8 cellular contexts compared by ENCODE assay signal in genomic region chr5:55232985-55233928, GRCh38. TPM values are rescaled to one million over a fixed set of nuclear protein-coding genes. Genes with fewer than 3 reads are reported as not detected.
DNase-seq lines count a peak whose midpoint lies in the region; ATAC-seq and TF ChIP-seq lines count a peak whose summit lies in the region.

Gene CCNO, minus strand, starts transcription at chr5:55233608. Its CDS starts 85 bp downstream, at chr5:55233523.

- H3K27me3 ChIP-seq in GM06990 (replicated peaks; ENCODE audit: control insufficient read depth, insufficient read depth, low read length) (peaks cover under 1% of the 10 kb centered on the region; the same call in 1 of the 2 replicates), mammary epithelial cell (ENCODE audit: insufficient read depth, low read length) (no peaks in the 10 kb centered on the region), skeletal muscle tissue (ENCODE audit: control insufficient read depth in 3 of 3, insufficient read depth in 3 of 3, low read length in 3 of 3) (peaks cover 68 to 86% (median 79%) of the 10 kb centered on the region in 3 donors)

- peak; percentile 76 for ATAC-seq in HG02642 (IDR thresholded peaks at IDR 0.05; ENCODE audit: poor library complexity, unreplicated experiment)

- peak within 1 kb of the TSS; percentile 95 for H2AFZ ChIP-seq in mammary epithelial cell (ENCODE audit: low read depth, low read length)

- peak within 1 kb of the TSS; percentile 87 for H3K4me2 ChIP-seq in mammary epithelial cell (ENCODE audit: insufficient read depth, low read depth, low read length)

- H3K79me2 ChIP-seq in mammary epithelial cell (ENCODE audit: insufficient read depth, low read length): no peaks in the 10 kb centered on the region

- peaks cover 14% of the 10 kb centered on the region for H3K4me1 ChIP-seq in mammary epithelial cell (ENCODE audit: insufficient read depth, low read length)
- H3K4me1 ChIP-seq in skeletal muscle tissue (ENCODE audit: control insufficient read depth in 3 of 3, insufficient read depth in 3 of 3, low read length in 3 of 3): peaks cover 35 to 41% (median 39%) of the 10 kb centered on the region in 3 donors

- TF ChIP-seq CTCF in GM06990 (IDR thresholded peaks at IDR 0.05; ENCODE audit: insufficient read depth, low read length, poor library complexity, severe bottlenecking): no peak
- TF ChIP-seq CTCF in mammary epithelial cell (conservative IDR thresholded peaks at IDR 0.05 in 1 of 2, IDR thresholded peaks at IDR 0.05 in 1 of 2; ENCODE audit: extremely low read depth in 1 of 2, insufficient read depth in 1 of 2, low read depth in 1 of 2, low read length in 2 of 2): peak in 1 of 2 donors; percentile 31

- CTCF ChIA-PET in mammary epithelial cell (lab: Charles Lee; ENCODE audit: low non-redundant PET): no interaction called here

- intact Hi-C loops in mammary epithelial cell (cut with micrococcal nuclease): loop anchor here (1.0 to 10.0 kb wide), 5 partner anchors 44 to 692 kb away; partner anchors contain the start of genes DHX29 and MTREX

- H3K9ac ChIP-seq in mammary epithelial cell (ENCODE audit: insufficient read depth, low read length) (peak within 1 kb of the TSS; percentile 29), skeletal muscle tissue (ENCODE audit: low read depth in 1 of 3, low read length in 3 of 3) (peak within 1 kb of the TSS; percentile 20 to 57 (median 52))

- H3K9me3 ChIP-seq in mammary epithelial cell (replicated peaks; ENCODE audit: insufficient read depth, low read length) (no peaks in the 10 kb centered on the region), skeletal muscle tissue (ENCODE audit: control insufficient read depth in 3 of 3, low read length in 3 of 3) (no peaks in the 10 kb centered on the region)

- H3K4me3 ChIP-seq in GM06990 (replicated peaks; ENCODE audit: low read depth, low read length) (peak within 1 kb of the TSS; percentile 56), mammary epithelial cell (replicated peaks in 1 of 3; ENCODE audit: insufficient read depth in 1 of 3, low read depth in 2 of 3, low read length in 3 of 3) (peak within 1 kb of the TSS; percentile 63 to 79 (median 74)), skeletal muscle tissue (ENCODE audit: low read length in 3 of 3) (peak within 1 kb of the TSS; percentile 67 to 73 (median 70))

- BruUV-seq in mammary epithelial cell (replicated peaks; lab: Mats Ljungman, UMichigan): TSS peak; percentile 40

- in situ Hi-C loops in mammary epithelial cell (cut with MboI; ENCODE audit: low sequenced_read_pairs in 2 of 2): loop anchor here (5.0 to 10.0 kb wide), 2 partner anchors 58 to 61 kb away; partner anchors contain the start of gene CDC20B (in 2 of the 2)

- H3K27ac ChIP-seq in mammary epithelial cell (ENCODE audit: insufficient read depth, low read depth, low read length) (peak within 1 kb of the TSS; percentile 44), skeletal muscle tissue (ENCODE audit: low read depth, low read length) (no peak within 1 kb of the TSS)

- no peaks in the 10 kb centered on the region for H4K20me1 ChIP-seq in mammary epithelial cell (ENCODE audit: insufficient read depth, low read length)

- DNase-seq in GM06990 (ENCODE audit: extremely low read depth, insufficient read length): peak; percentile 64
- peak; percentile 48 for DNase-seq in NCI-H1694 (lab: John Stamatoyannopoulos, UW)
- peak; percentile 43 for DNase-seq in T-helper 22 cell (ENCODE audit: low read depth)
- peak; percentile 90 for DNase-seq in mammary epithelial cell
- peak; percentile 78 for DNase-seq in iris pigment epithelial cell (ENCODE audit: low read depth)
- DNase-seq in HuH-7 (ENCODE audit: low spot score): no peak

- WGBS in mammary epithelial cell (ENCODE audit: low coverage, missing lambda C conversion rate): 1% methylated on average over 33 of the region's 106 CpGs

- dilution Hi-C loops in mammary epithelial cell (cut with HindIII; ENCODE audit: low sequenced_read_pairs): loop anchor here (5.0 kb wide), 1 partner anchor 56 kb away; no protein-coding TSS in a partner anchor

- H3K36me3 ChIP-seq in GM06990 (ENCODE audit: control insufficient read depth, insufficient read depth, low read length) (no peaks in the 10 kb centered on the region), mammary epithelial cell (ENCODE audit: insufficient read depth, low read length) (no peaks in the 10 kb centered on the region), skeletal muscle tissue (ENCODE audit: control insufficient read depth in 3 of 3, insufficient read depth in 3 of 3, low read length in 3 of 3) (no peaks in the 10 kb centered on the region)

RNA-seq across cellular contexts. Expression of gene CCNO, which starts in this region (rescaled TPM):
- 1 to 10 TPM; 2.7 to 8.8 TPM for total RNA-seq in mammary epithelial cell
- 3.0 TPM for polyA plus RNA-seq in mammary epithelial cell
- polyA minus RNA-seq in mammary epithelial cell: 0.31 TPM
- total RNA-seq in skeletal muscle tissue: not detected
